In genomic region chr7:41943098-41943577, GRCh38 we compare ENCODE assay signal across 8 cellular contexts.
DNase-seq lines count a peak whose midpoint lies in the region; ATAC-seq lines count a peak whose summit lies in the region.

No MANE protein-coding gene starts in this region.

- ATAC-seq in GM18508 (IDR thresholded peaks at IDR 0.05; ENCODE audit: insufficient read depth, unreplicated experiment) (peak; percentile 73), HG02973 (IDR thresholded peaks at IDR 0.05; ENCODE audit: unreplicated experiment) (peak; percentile 89)

- peak overlapping the region; percentile 45 for H3K27ac ChIP-seq in caudate nucleus (ENCODE audit: low read depth, low read length)

- DNase-seq in A172 (ENCODE audit: low spot score) (peak; percentile 80), NCI-H2107 treated with DMSO at 0.1 percent for 48 hours (lab: John Stamatoyannopoulos, UW; ENCODE audit: unreplicated experiment) (peak; percentile 10), caudate nucleus (lab: John Stamatoyannopoulos, UW) (peak in 59 of 61 donors; percentile 7 to 89 (median 64)), kidney glomerular epithelial cell (lab: John Stamatoyannopoulos, UW) (peak; percentile 73)
- DNase-seq in activated CD4-positive, CD25-positive, alpha-beta regulatory T cell (lab: John Stamatoyannopoulos, UW), result peak in 3 of 4 experiments; percentile 23 to 51 (median 44)
- DNase-seq in stimulated activated CD4-positive, alpha-beta T cell treated with anti-CD3 and anti-CD28 coated beads, Interleukin-15, amount 100 ng/mL, for 48 hours (ENCODE audit: low read depth in 2 of 2), result peak; percentile 44 to 63

Comparison
In these comparisons a context has a peak if more than half of its experiments do, and no peak if none do; other contexts are left out.
1. Peak in every context shown above with its lines: DNase-seq, ATAC-seq and H3K27ac ChIP-seq.
2. DNase-seq: peak in every context shown above with its lines; median percentile 80 in A172; 73 in kidney glomerular epithelial cell; 64 in caudate nucleus; 54 in stimulated activated CD4-positive, alpha-beta T cell treated with anti-CD3 and anti-CD28 coated beads, Interleukin-15, amount 100 ng/mL, for 48 hours; 44 in activated CD4-positive, CD25-positive, alpha-beta regulatory T cell; 10 in NCI-H2107 treated with DMSO at 0.1 percent for 48 hours.